ENCODE assay signal across 8 cellular contexts in genomic region chr19:19053508-19054314, GRCh38. TPM values are rescaled to one million over a fixed set of nuclear protein-coding genes. Genes with fewer than 3 reads are reported as not detected.
DNase-seq lines count a peak whose midpoint lies in the region; ATAC-seq and TF ChIP-seq lines count a peak whose summit lies in the region.

No MANE protein-coding gene starts in this region.

- peak; percentile 64 for ATAC-seq in activated naive CD8-positive, alpha-beta T cell treated with anti-CD3 and anti-CD28 coated beads, Interleukin-2, amount 10 ng/mL, durations not matched to agents 7 days and 5 days (ENCODE audit: low read depth)
- ATAC-seq in GM18868 (IDR thresholded peaks at IDR 0.05; ENCODE audit: unreplicated experiment), result no peak
- ATAC-seq in GM21825 (IDR thresholded peaks at IDR 0.05; ENCODE audit: unreplicated experiment), result no peak

- H3K27me3 Mint-ChIP-seq in activated naive CD8-positive, alpha-beta T cell treated with anti-CD3 and anti-CD28 coated beads, Interleukin-2, amount 10 ng/mL, durations not matched to agents 7 days and 5 days, result no peaks in the 10 kb centered on the region

- H3K27ac ChIP-seq in Peyer's patch (no peak overlapping the region), left ventricle myocardium inferior (replicated peaks) (no peak overlapping the region), sigmoid colon (no peak overlapping the region)

- no peaks in the 10 kb centered on the region for H3K9me3 Mint-ChIP-seq in activated naive CD8-positive, alpha-beta T cell treated with anti-CD3 and anti-CD28 coated beads, Interleukin-2, amount 10 ng/mL, durations not matched to agents 7 days and 5 days

- H3K4me1 ChIP-seq in Peyer's patch (no peaks in the 10 kb centered on the region), left ventricle myocardium inferior (no peaks in the 10 kb centered on the region), sigmoid colon (no peaks in the 10 kb centered on the region)

- no peaks in the 10 kb centered on the region for H3K4me1 Mint-ChIP-seq in activated naive CD8-positive, alpha-beta T cell treated with anti-CD3 and anti-CD28 coated beads, Interleukin-2, amount 10 ng/mL, durations not matched to agents 7 days and 5 days

- intact Hi-C loops in left ventricle myocardium inferior (cut with micrococcal nuclease), result loop anchor here (5.0 kb wide), 1 partner anchor 84 kb away; the partner anchor contains the start of gene TMEM161A
- intact Hi-C loops in sigmoid colon (cut with DNase I), result loop anchor here (2.0 kb wide), 2 partner anchors 85 to 121 kb away; partner anchors contain the start of gene TMEM161A

- TF ChIP-seq EP300 in sigmoid colon (IDR thresholded peaks at IDR 0.05), result no peak

- TF ChIP-seq CTCF in GM12875 (IDR thresholded peaks at IDR 0.05; ENCODE audit: borderline replicate concordance, insufficient read depth, low read depth, low read length), result peak; percentile 76
- TF ChIP-seq CTCF in Peyer's patch (IDR thresholded peaks at IDR 0.05), result peak; percentile 41 to 85 (median 82)
- TF ChIP-seq CTCF in left ventricle myocardium inferior (IDR thresholded peaks at IDR 0.05; ENCODE audit: borderline replicate concordance), result peak; percentile 84
- TF ChIP-seq CTCF in sigmoid colon (IDR thresholded peaks at IDR 0.05), result peak; percentile 12 to 58 (median 42)

- no peak overlapping the region for H3K4me3 Mint-ChIP-seq in activated naive CD8-positive, alpha-beta T cell treated with anti-CD3 and anti-CD28 coated beads, Interleukin-2, amount 10 ng/mL, durations not matched to agents 7 days and 5 days

- peaks cover 0 to 60% (median 0%) of the 10 kb centered on the region in 3 donors for H3K36me3 ChIP-seq in Peyer's patch
- H3K36me3 ChIP-seq in left ventricle myocardium inferior, result peaks cover 50% of the 10 kb centered on the region
- H3K36me3 ChIP-seq in sigmoid colon, result peaks cover 0 to 77% (median 37%) of the 10 kb centered on the region in 4 donors

- H3K36me3 Mint-ChIP-seq in activated naive CD8-positive, alpha-beta T cell treated with anti-CD3 and anti-CD28 coated beads, Interleukin-2, amount 10 ng/mL, durations not matched to agents 7 days and 5 days, result peaks cover 6% of the 10 kb centered on the region

- DNase-seq in 8988T, result peak; percentile 77
- peak; percentile 47 to 86 (median 79) for DNase-seq in Peyer's patch
- DNase-seq in activated naive CD8-positive, alpha-beta T cell treated with anti-CD3 and anti-CD28 coated beads, Interleukin-2, amount 10 ng/mL, durations not matched to agents 7 days and 5 days, result peak; percentile 76
- DNase-seq in left ventricle myocardium inferior, result peak; percentile 76
- DNase-seq in sigmoid colon, result peak; percentile 79

- 89 to 92% methylated on average over 25 of the region's 25 CpGs for WGBS in sigmoid colon, 2 donors

- TF ChIP-seq POLR2A in Peyer's patch (IDR thresholded peaks at IDR 0.05) (no peak), sigmoid colon (IDR thresholded peaks at IDR 0.05) (no peak)

- H3K9me3 ChIP-seq in Peyer's patch (no peaks in the 10 kb centered on the region), left ventricle myocardium inferior (replicated peaks) (no peaks in the 10 kb centered on the region), sigmoid colon (no peaks in the 10 kb centered on the region)

- POLR2A ChIA-PET in activated naive CD8-positive, alpha-beta T cell treated with anti-CD3 and anti-CD28 coated beads, Interleukin-2, amount 10 ng/mL, durations not matched to agents 7 days and 5 days (lab: Charles Lee), result no interaction called here

- no peaks in the 10 kb centered on the region for H3K27me3 ChIP-seq in Peyer's patch
- no peaks in the 10 kb centered on the region for H3K27me3 ChIP-seq in left ventricle myocardium inferior (ENCODE audit: low read depth)
- H3K27me3 ChIP-seq in sigmoid colon, result no peaks in the 10 kb centered on the region

- H3K4me3 ChIP-seq in GM12875 (ENCODE audit: low read depth, low read length) (no peak overlapping the region), Peyer's patch (no peak overlapping the region), left ventricle myocardium inferior (no peak overlapping the region), sigmoid colon (no peak overlapping the region)

- H3K27ac Mint-ChIP-seq in activated naive CD8-positive, alpha-beta T cell treated with anti-CD3 and anti-CD28 coated beads, Interleukin-2, amount 10 ng/mL, durations not matched to agents 7 days and 5 days, result no peak overlapping the region

RNA-seq across cellular contexts. Expression of gene SLC25A42, which starts 10.1 kb away (rescaled TPM):
- total RNA-seq in Peyer's patch (10 to 100 TPM; 11.2 to 24.8 (median 13.2) TPM), left ventricle myocardium inferior (27.2 TPM), sigmoid colon (1 to 10 TPM; 6.3 to 8.2 (median 7.3) TPM)
- total RNA-seq in activated naive CD8-positive, alpha-beta T cell treated with anti-CD3 and anti-CD28 coated beads, Interleukin-2, amount 10 ng/mL, durations not matched to agents 7 days and 5 days, result 10 to 100 TPM; 20.4 to 22.0 TPM
- 1 to 10 TPM; 2.4 to 9.5 (median 9.0) TPM for polyA plus RNA-seq in sigmoid colon

RNA-seq across cellular contexts. Expression of gene ARMC6, which starts 20.3 kb away (rescaled TPM):
- total RNA-seq in Peyer's patch (10 to 100 TPM; 18.2 to 26.3 (median 24.5) TPM), left ventricle myocardium inferior (15.0 TPM), sigmoid colon (10 to 100 TPM; 11.4 to 21.7 (median 13.5) TPM)
- total RNA-seq in activated naive CD8-positive, alpha-beta T cell treated with anti-CD3 and anti-CD28 coated beads, Interleukin-2, amount 10 ng/mL, durations not matched to agents 7 days and 5 days, result 10 to 100 TPM; 23.3 to 26.2 TPM
- polyA plus RNA-seq in sigmoid colon, result 10 to 100 TPM; 15.6 to 23.5 (median 20.3) TPM

RNA-seq across cellular contexts. Expression of gene SUGP2, which starts 20.4 kb away (rescaled TPM):
- total RNA-seq in Peyer's patch (100 to 1,000 TPM in 1 of 4 donors, 10 to 100 TPM in 3; 32.9 to 157 (median 75.8) TPM), left ventricle myocardium inferior (68.2 TPM), sigmoid colon (10 to 100 TPM; 25.0 to 82.3 (median 33.2) TPM)
- 100 to 1,000 TPM; 150 to 155 TPM for total RNA-seq in activated naive CD8-positive, alpha-beta T cell treated with anti-CD3 and anti-CD28 coated beads, Interleukin-2, amount 10 ng/mL, durations not matched to agents 7 days and 5 days
- polyA plus RNA-seq in sigmoid colon, result 10 to 100 TPM in 1 of 3 donors, 1 to 10 TPM in 2; 7.8 to 45.8 (median 9.0) TPM
